20 cellular contexts compared by ENCODE assay signal in genomic region chr9:106467113-106467846, GRCh38.
DNase-seq lines count a peak whose midpoint lies in the region; ATAC-seq and TF ChIP-seq lines count a peak whose summit lies in the region.
"Had no signal": no experiment of that assay in that cellular context is flagged by ENCODE, and none has a peak within 500 bp of the region (broad histone marks: within the 10 kb centered on the region; RNA-seq: fewer than 3 reads in every experiment).

No MANE protein-coding gene starts in this region.

- H3K27me3 Mint-ChIP-seq in natural killer cell (ENCODE audit: low read depth in 2 of 2) (no peaks in the 10 kb centered on the region), glutamatergic neuron (ENCODE audit: unreplicated experiment) (no peaks in the 10 kb centered on the region)
- H3K27me3 Mint-ChIP-seq: B cell, type B pancreatic cell had no signal

- no peak for TF ChIP-seq CTCF in GM06990 (IDR thresholded peaks at IDR 0.05; ENCODE audit: insufficient read depth, low read length, poor library complexity, severe bottlenecking)
- TF ChIP-seq CTCF in natural killer cell (IDR thresholded peaks at IDR 0.05), result no peak
- TF ChIP-seq CTCF in tibial artery (IDR thresholded peaks at IDR 0.05), result no peak
- no peak for TF ChIP-seq CTCF in glutamatergic neuron (IDR thresholded peaks at IDR 0.05; ENCODE audit: partially characterized antibody, unreplicated experiment)
- TF ChIP-seq CTCF in MM.1S (IDR thresholded peaks at IDR 0.05; ENCODE audit: low read length), result no peak

- H3K27ac Mint-ChIP-seq in natural killer cell (no peak overlapping the region), glutamatergic neuron (ENCODE audit: unreplicated experiment) (no peak overlapping the region)
- H3K27ac Mint-ChIP-seq: activated T-helper 2 cell treated with anti-CD3 and anti-CD28 coated beads, Interferon-gamma antibody, Interleukin-2, Interleukin-4, amounts not matched to agents 10 μg/mL and 5 μg/mL and 100 μg/mL, durations not matched to agents 14 hours and 24 hours and 36 hours; B cell; T-helper 2 cell treated with Interferon-gamma antibody and Interleukin-4, amounts not matched to agents 5 μg/mL and 100 μg/mL, for 36 hours; type B pancreatic cell had no signal

- no peaks in the 10 kb centered on the region for H3K79me2 ChIP-seq in MM.1S (ENCODE audit: low read length)

- H3K9me3 ChIP-seq in SJCRH30 (replicated peaks) (no peaks in the 10 kb centered on the region), tibial artery (peaks cover 0 to 6% (median 0%) of the 10 kb centered on the region in 3 donors), MM.1S (replicated peaks; ENCODE audit: insufficient read depth, low read length) (no peaks in the 10 kb centered on the region)
- H3K9me3 ChIP-seq: ovary had no signal

- intact Hi-C loops in natural killer cell (cut with micrococcal nuclease) (no loop called here), tibial artery (cut with DNase I; ENCODE audit: low total_unique reads) (no loop called here)

- no peaks in the 10 kb centered on the region for H3K9me2 ChIP-seq in MM.1S (replicated peaks; ENCODE audit: insufficient read depth, low read length)

- H3K4me3 Mint-ChIP-seq in natural killer cell (no peak overlapping the region), glutamatergic neuron (ENCODE audit: unreplicated experiment) (no peak overlapping the region)
- H3K4me3 Mint-ChIP-seq: B cell; brain; T-helper 2 cell treated with Interferon-gamma antibody and Interleukin-4, amounts not matched to agents 5 μg/mL and 100 μg/mL, for 36 hours; type B pancreatic cell had no signal

- H3K27me3 ChIP-seq in GM06990 (replicated peaks; ENCODE audit: control insufficient read depth, insufficient read depth, low read length) (no peaks in the 10 kb centered on the region), SJCRH30 (no peaks in the 10 kb centered on the region), tibial artery (no peaks in the 10 kb centered on the region), MM.1S (replicated peaks; ENCODE audit: insufficient read depth, low read length) (no peaks in the 10 kb centered on the region)
- H3K27me3 ChIP-seq: ovary had no signal

- no peaks in the 10 kb centered on the region for H3F3A ChIP-seq in MM.1S (ENCODE audit: insufficient read depth, low read length)

- H3K4me2 ChIP-seq in MM.1S (ENCODE audit: low read depth, low read length), result no peak overlapping the region

- H2AFZ ChIP-seq in MM.1S (ENCODE audit: low read length), result no peak overlapping the region

- H3K4me1 Mint-ChIP-seq in natural killer cell, result peaks cover 15 to 20% of the 10 kb centered on the region in 2 donors
- H3K4me1 Mint-ChIP-seq in glutamatergic neuron (ENCODE audit: low read depth, unreplicated experiment), result no peaks in the 10 kb centered on the region
- H3K4me1 Mint-ChIP-seq: B cell had no signal

- H3K9ac ChIP-seq in MM.1S (ENCODE audit: low read length), result no peak overlapping the region

- DNase-seq in GM06990 (ENCODE audit: extremely low read depth, insufficient read length) (peak; percentile 49), SJCRH30 (peak; percentile 22 to 31), iPS DF 19.7 (ENCODE audit: low read depth, low spot score) (peak; percentile 82), natural killer cell (no peak), tibial artery (no peak), glutamatergic neuron (no peak), MM.1S (no peak), NCI-H1436 treated with DMSO at 0.1 percent for 48 hours (lab: John Stamatoyannopoulos, UW) (no peak)
- DNase-seq: activated CD8-positive, alpha-beta memory T cell treated with anti-CD3 and anti-CD28 coated beads, Interleukin-2, amount 50 U/mL, for 4 hours; DMS79; NCI-H1105 treated with DMSO at 0.1 percent for 48 hours; NCI-H2081; ovary; RPMI8226; stimulated activated CD4-positive, alpha-beta T cell treated with anti-CD3 and anti-CD28 coated beads, Interleukin-12 subunit alpha, Interleukin-12 subunit beta, amount 100 ng/mL, for 4 hours had no signal

- H4K20me1 ChIP-seq in MM.1S (ENCODE audit: insufficient read depth, low read length), result no peaks in the 10 kb centered on the region

- H3K4me1 ChIP-seq in SJCRH30 (no peaks in the 10 kb centered on the region), tibial artery (no peaks in the 10 kb centered on the region), MM.1S (ENCODE audit: low read length) (no peaks in the 10 kb centered on the region)

- H3K4me3 ChIP-seq in GM06990 (replicated peaks; ENCODE audit: low read depth, low read length), result no peak overlapping the region
- H3K4me3 ChIP-seq in SJCRH30, result no peak overlapping the region
- no peak overlapping the region for H3K4me3 ChIP-seq in tibial artery
- H3K4me3 ChIP-seq in MM.1S (ENCODE audit: low read length), result no peak overlapping the region
- H3K4me3 ChIP-seq: ovary had no signal

- H3K36me3 ChIP-seq in GM06990 (ENCODE audit: control insufficient read depth, insufficient read depth, low read length), result no peaks in the 10 kb centered on the region
- no peaks in the 10 kb centered on the region for H3K36me3 ChIP-seq in SJCRH30
- no peaks in the 10 kb centered on the region for H3K36me3 ChIP-seq in tibial artery
- no peaks in the 10 kb centered on the region for H3K36me3 ChIP-seq in MM.1S (replicated peaks; ENCODE audit: insufficient read depth, low read length)
- H3K36me3 ChIP-seq: ovary had no signal

- peaks cover 7 to 8% of the 10 kb centered on the region in 2 donors for H3K9me3 Mint-ChIP-seq in natural killer cell
- H3K9me3 Mint-ChIP-seq in glutamatergic neuron (ENCODE audit: unreplicated experiment), result peaks cover 3% of the 10 kb centered on the region

- no peak overlapping the region for H3K27ac ChIP-seq in SJCRH30
- H3K27ac ChIP-seq in tibial artery, result no peak overlapping the region
- H3K27ac ChIP-seq in MM.1S (ENCODE audit: low read length), result no peak overlapping the region
- H3K27ac ChIP-seq: ovary had no signal

- peaks cover 11% of the 10 kb centered on the region for H3K36me3 Mint-ChIP-seq in natural killer cell
- H3K36me3 Mint-ChIP-seq in glutamatergic neuron (ENCODE audit: unreplicated experiment), result peaks cover 7% of the 10 kb centered on the region
- H3K36me3 Mint-ChIP-seq: type B pancreatic cell had no signal

- peak; percentile 44 to 75 (median 53) for ATAC-seq in natural killer cell

Comparison
In these comparisons a context has a peak if more than half of its experiments do, and no peak if none do; other contexts are left out.
1. DNase-seq: peak in GM06990 (single experiment), SJCRH30 (2 of 2) and iPS DF 19.7 (single experiment); none in natural killer cell (single experiment), tibial artery (0 of 2), glutamatergic neuron (single experiment), MM.1S (single experiment) and NCI-H1436 treated with DMSO at 0.1 percent for 48 hours (single experiment).